8 cellular contexts compared by ENCODE assay signal in genomic region chr3:185733980-185734724, GRCh38.
A peak's percentile ranks its signal among the peaks of the same experiment; 100 is the strongest.
DNase-seq lines count a peak whose midpoint lies in the region; ATAC-seq lines count a peak whose summit lies in the region.

No MANE protein-coding gene starts in this region.

- H3K36me3 ChIP-seq in HUES48 (ENCODE audit: control insufficient read depth, insufficient read depth, low read length): no peaks in the 10 kb centered on the region
- H3K36me3 ChIP-seq in NT2/D1 (ENCODE audit: insufficient read depth, insufficient read length, low read length): peaks cover 2% of the 10 kb centered on the region

- H3K4me3 ChIP-seq in HUES48 (ENCODE audit: low read depth, low read length) (no peak overlapping the region), NT2/D1 (ENCODE audit: insufficient read length, low read depth) (no peak overlapping the region)

- peak; percentile 84 for DNase-seq in Daoy (ENCODE audit: low read depth)
- DNase-seq in NT2/D1 (ENCODE audit: low read depth, low spot score): peak; percentile 72
- peak; percentile 94 for DNase-seq in dermis blood vessel endothelial cell
- DNase-seq in medulla oblongata (ENCODE audit: extremely low spot score): peak; percentile 32
- DNase-seq in ureter (ENCODE audit: low spot score): no peak

- no peak overlapping the region for H3K9ac ChIP-seq in HUES48 (ENCODE audit: low read depth, low read length)
- H3K9ac ChIP-seq in NT2/D1 (ENCODE audit: insufficient read length, low read depth): no peak overlapping the region

- peak overlapping the region; percentile 1 for H3K27ac ChIP-seq in HUES48 (ENCODE audit: low read depth, low read length)

- no peak for ATAC-seq in GM19328 (IDR thresholded peaks at IDR 0.05; ENCODE audit: unreplicated experiment)
- ATAC-seq in HG02610 (IDR thresholded peaks at IDR 0.05; ENCODE audit: unreplicated experiment): no peak

- H3K4me1 ChIP-seq in HUES48 (ENCODE audit: control insufficient read depth, insufficient read depth, low read length): peaks cover 34% of the 10 kb centered on the region
- peaks cover 3% of the 10 kb centered on the region for H3K4me1 ChIP-seq in NT2/D1 (ENCODE audit: insufficient read depth, insufficient read length)

- H3K9me3 ChIP-seq in HUES48 (ENCODE audit: control insufficient read depth, insufficient read depth, low read length) (no peaks in the 10 kb centered on the region), NT2/D1 (ENCODE audit: insufficient read depth, low read length) (no peaks in the 10 kb centered on the region)

- H3K27me3 ChIP-seq in HUES48 (ENCODE audit: control insufficient read depth, insufficient read depth, low read length) (no peaks in the 10 kb centered on the region), NT2/D1 (ENCODE audit: insufficient read depth, insufficient read length) (no peaks in the 10 kb centered on the region)
